ENCODE assay signal across 29 cellular contexts in genomic region chr7:81031996-81032395, GRCh38.
"Had no signal": no experiment of that assay in that cellular context is flagged by ENCODE, and none has a peak within 500 bp of the region (broad histone marks: within the 10 kb centered on the region; RNA-seq: fewer than 3 reads in every experiment).

No MANE protein-coding gene starts in this region.

- H3K27me3 Mint-ChIP-seq: activated CD4-positive, alpha-beta memory T cell treated with anti-CD3 and anti-CD28 coated beads, Interleukin-2, amount 10 ng/mL, durations not matched to agents 7 days and 5 days; activated CD4-positive, alpha-beta T cell treated with anti-CD3 and anti-CD28 coated beads, Interleukin-2, amount 10 ng/mL, durations not matched to agents 7 days and 5 days; activated T-cell treated with anti-CD3 and anti-CD28 coated beads, Interleukin-2, amount 50 U/mL, for 24 hours; central memory CD8-positive, alpha-beta T cell had no signal

- H3K4me3 ChIP-seq: colonic mucosa, esophagus squamous epithelium, gastroesophageal sphincter had no signal

- DNase-seq: activated CD4-positive, alpha-beta memory T cell treated with anti-CD3 and anti-CD28 coated beads, Interleukin-2, amount 10 ng/mL, durations not matched to agents 7 days and 5 days; activated CD4-positive, alpha-beta T cell treated with anti-CD3 and anti-CD28 coated beads for 4 hours; activated CD4-positive, alpha-beta T cell treated with anti-CD3 and anti-CD28 coated beads, Interleukin-2, amount 10 ng/mL, durations not matched to agents 7 days and 5 days; activated CD4-positive, alpha-beta T cell treated with anti-CD3 and anti-CD28 coated beads, Interleukin-2, amount 50 U/mL, for 4 hours; activated CD4-positive, CD25-positive, alpha-beta regulatory T cell; activated CD4-positive, CD25-positive, alpha-beta regulatory T cell treated with anti-CD3 and anti-CD28 coated beads, Interleukin-2, amount 50 U/mL, for 72 hours; activated CD8-positive, alpha-beta memory T cell treated with anti-CD3 and anti-CD28 coated beads, Interleukin-2, amount 50 U/mL, for 48 hours; activated gamma-delta T cell; activated naive CD4-positive, alpha-beta T cell; activated naive CD4-positive, alpha-beta T cell treated with anti-CD3 and anti-CD28 coated beads, Interleukin-2, amount 50 U/mL, for 16 hours; activated T-cell treated with anti-CD3 and anti-CD28 coated beads for 4 hours; activated T-cell treated with anti-CD3 and anti-CD28 coated beads, Interleukin-2, amount 50 U/mL, for 24 hours; activated T-cell treated with anti-CD3 and anti-CD28 coated beads, Interleukin-2, amount 50 U/mL, for 72 hours; amniotic stem cell; anterior cingulate cortex; brain microvascular endothelial cell; colonic mucosa; effector CD8-positive, alpha-beta T cell; esophagus squamous epithelium; foreskin melanocyte; T-helper 2 cell had no signal

- H3K9me3 ChIP-seq: colonic mucosa, esophagus squamous epithelium, gastroesophageal sphincter had no signal

- ATAC-seq: activated T-cell treated with anti-CD3 and anti-CD28 coated beads, Interleukin-2, amount 50 U/mL, for 72 hours; gastroesophageal sphincter had no signal

- H3K27ac ChIP-seq: brain microvascular endothelial cell, colonic mucosa, epithelial cell of prostate, esophagus squamous epithelium, gastroesophageal sphincter had no signal

- FAIRE-seq: astrocyte, bronchial epithelial cell, endometrium, endothelial cell of umbilical vein had no signal

- H3K9me3 Mint-ChIP-seq: activated CD4-positive, alpha-beta T cell treated with anti-CD3 and anti-CD28 coated beads, Interleukin-2, amount 10 ng/mL, durations not matched to agents 7 days and 5 days had no signal

- H3K36me3 Mint-ChIP-seq: activated naive CD8-positive, alpha-beta T cell had no signal

- H3K27ac Mint-ChIP-seq: activated CD4-positive, alpha-beta memory T cell treated with anti-CD3 and anti-CD28 coated beads, Interleukin-2, amount 10 ng/mL, durations not matched to agents 7 days and 5 days; activated CD4-positive, alpha-beta T cell treated with anti-CD3 and anti-CD28 coated beads, Interleukin-2, amount 10 ng/mL, durations not matched to agents 7 days and 5 days; activated naive CD8-positive, alpha-beta T cell; activated T-cell treated with anti-CD3 and anti-CD28 coated beads, Interleukin-2, amount 50 U/mL, for 24 hours; activated T-cell treated with anti-CD3 and anti-CD28 coated beads, Interleukin-2, amount 50 U/mL, for 72 hours had no signal

- H3K36me3 ChIP-seq: brain microvascular endothelial cell, colonic mucosa, esophagus squamous epithelium, gastroesophageal sphincter had no signal

- H3K4me1 ChIP-seq: colonic mucosa, esophagus squamous epithelium, gastroesophageal sphincter had no signal

- H3K27me3 ChIP-seq: brain microvascular endothelial cell, colonic mucosa, esophagus squamous epithelium, gastroesophageal sphincter had no signal

- H3K4me1 Mint-ChIP-seq: activated CD4-positive, alpha-beta memory T cell treated with anti-CD3 and anti-CD28 coated beads, Interleukin-2, amount 10 ng/mL, durations not matched to agents 7 days and 5 days; activated CD4-positive, alpha-beta T cell treated with anti-CD3 and anti-CD28 coated beads, Interleukin-2, amount 10 ng/mL, durations not matched to agents 7 days and 5 days; central memory CD8-positive, alpha-beta T cell had no signal

- H3K4me3 Mint-ChIP-seq: activated CD4-positive, alpha-beta memory T cell treated with anti-CD3 and anti-CD28 coated beads, Interleukin-2, amount 10 ng/mL, durations not matched to agents 7 days and 5 days; activated CD4-positive, alpha-beta T cell treated with anti-CD3 and anti-CD28 coated beads, Interleukin-2, amount 10 ng/mL, durations not matched to agents 7 days and 5 days; activated naive CD8-positive, alpha-beta T cell; activated T-cell treated with anti-CD3 and anti-CD28 coated beads, Interleukin-2, amount 50 U/mL, for 24 hours; activated T-cell treated with anti-CD3 and anti-CD28 coated beads, Interleukin-2, amount 50 U/mL, for 72 hours; central memory CD8-positive, alpha-beta T cell had no signal
